8 cellular contexts compared by ENCODE assay signal in the genomic region with DNA sequence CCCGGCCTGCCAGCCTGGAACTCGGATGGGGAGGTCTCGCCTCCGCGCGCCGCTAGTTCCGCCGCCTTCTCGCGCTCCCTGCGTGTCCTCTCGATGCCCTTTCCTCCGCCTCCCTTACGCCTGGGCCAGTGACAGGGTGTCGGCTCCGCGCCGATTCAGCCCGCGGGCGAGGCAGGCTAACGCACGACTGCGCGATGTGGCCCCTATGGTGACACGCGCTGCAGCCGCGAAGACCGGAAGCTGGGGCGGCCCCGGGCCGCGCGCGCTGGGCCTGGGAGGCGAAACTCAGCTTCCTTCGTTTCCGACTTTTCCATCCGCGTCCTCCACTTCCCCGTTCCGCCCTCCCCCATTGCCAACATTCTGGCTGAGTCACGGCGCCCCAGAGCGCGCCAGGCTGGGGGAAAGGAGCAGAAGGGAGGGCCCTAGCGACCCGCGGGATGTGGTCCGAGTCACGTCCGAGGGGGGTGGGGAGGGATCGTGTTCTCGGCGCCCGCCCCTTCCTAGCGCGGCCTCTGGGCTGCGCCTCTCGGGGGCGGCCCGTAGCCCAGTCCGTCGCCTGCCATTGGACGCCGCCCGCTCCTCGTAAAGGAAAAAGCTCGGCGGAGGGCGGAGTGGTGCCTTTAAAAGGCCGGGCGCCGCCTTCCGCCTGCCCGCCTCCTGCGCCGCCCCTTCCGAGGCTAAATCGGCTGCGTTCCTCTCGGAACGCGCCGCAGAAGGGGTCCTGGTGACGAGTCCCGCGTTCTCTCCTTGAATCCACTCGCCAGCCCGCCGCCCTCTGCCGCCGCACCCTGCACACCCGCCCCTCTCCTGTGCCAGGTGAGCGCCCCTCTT. TPM values are rescaled to one million over a fixed set of nuclear protein-coding genes. Genes with fewer than 3 reads are reported as not detected.
DNase-seq lines count a peak whose midpoint lies in the region; ATAC-seq lines count a peak whose summit lies in the region.

A gene (plus strand): TSS at position 649 of the 831 bp plus-strand sequence. CDS start 1,138 bp downstream, outside the sequence.

- intact Hi-C loops in CD4-positive, alpha-beta memory T cell (cut with micrococcal nuclease): loop anchor here (1.0 to 2.0 kb wide), 7 partner anchors 10 to 313 kb away; a partner anchor contains a TSS

- H3K4me3 Mint-ChIP-seq in CD4-positive, alpha-beta memory T cell: peak within 1 kb of the TSS; percentile 98 to 100 (median 99)

- CTCF ChIA-PET in CD4-positive, alpha-beta memory T cell (lab: Charles Lee; ENCODE audit: partially characterized antibody): interaction anchor here (0.6 to 4.8 kb wide), 11 partner anchors 10 to 1052 kb away, joined by 3 to 48 read pairs (median 3); a partner anchor contains a TSS

- peaks cover 37% of the 10 kb centered on the region for H3K36me3 ChIP-seq in CD4-positive, alpha-beta memory T cell (ENCODE audit: insufficient read depth, low read length)

- peaks cover 29 to 51% of the 10 kb centered on the region in 2 donors for H3K36me3 Mint-ChIP-seq in CD4-positive, alpha-beta memory T cell

- H3K27ac ChIP-seq in CD4-positive, alpha-beta memory T cell (ENCODE audit: low read depth, low read length): peak within 1 kb of the TSS; percentile 94

- no peaks in the 10 kb centered on the region for H3K27me3 Mint-ChIP-seq in CD4-positive, alpha-beta memory T cell

- H3K9me3 ChIP-seq in CD4-positive, alpha-beta memory T cell (ENCODE audit: control insufficient read depth in 1 of 2, low read length in 2 of 2): no peaks in the 10 kb centered on the region

- peaks cover 17 to 58% (median 33%) of the 10 kb centered on the region in 4 donors for H3K4me1 Mint-ChIP-seq in CD4-positive, alpha-beta memory T cell

- H3K27ac Mint-ChIP-seq in CD4-positive, alpha-beta memory T cell: peak within 1 kb of the TSS; percentile 95 to 100 (median 97)

- H3K9me3 Mint-ChIP-seq in CD4-positive, alpha-beta memory T cell: no peaks in the 10 kb centered on the region

- DNase-seq in CD4-positive, alpha-beta memory T cell: peak; percentile 94 to 96 (median 94)
- DNase-seq in HS-27A (ENCODE audit: low read depth) (peak; percentile 94), NK-92 (lab: John Stamatoyannopoulos, UW; ENCODE audit: unreplicated experiment) (peak; percentile 45), lung microvascular endothelial cell (ENCODE audit: low read depth in 2 of 2) (peak; percentile 99)
- DNase-seq in activated CD8-positive, alpha-beta memory T cell treated with anti-CD3 and anti-CD28 coated beads for 1 hour (ENCODE audit: extremely low read depth in 1 of 2, low read depth in 1 of 2): peak; percentile 84 to 90
- DNase-seq in effector CD4-positive, alpha-beta T cell: peak; percentile 90
- DNase-seq in stimulated activated CD4-positive, alpha-beta T cell treated with anti-CD3 and anti-CD28 coated beads, TNF-alpha, amount 100 ng/mL, for 48 hours (ENCODE audit: low read depth in 3 of 3): peak; percentile 96 to 98 (median 96)

- POLR2A ChIA-PET in CD4-positive, alpha-beta memory T cell (lab: Charles Lee; ENCODE audit: partially characterized antibody): interaction anchor here (0.6 to 20.4 kb wide), 48 partner anchors 8 to 594 kb away, joined by 3 to 404 read pairs (median 6); a partner anchor contains a TSS

- peak; percentile 75 for ATAC-seq in GM19463 (IDR thresholded peaks at IDR 0.05; ENCODE audit: unreplicated experiment)

- H3K4me3 ChIP-seq in CD4-positive, alpha-beta memory T cell (ENCODE audit: low read length in 2 of 2): peak within 1 kb of the TSS; percentile 77 to 93

- no peaks in the 10 kb centered on the region for H3K27me3 ChIP-seq in CD4-positive, alpha-beta memory T cell (ENCODE audit: insufficient read depth, low read length)

- H3K4me1 ChIP-seq in CD4-positive, alpha-beta memory T cell (ENCODE audit: insufficient read depth, low read length): peaks cover 47% of the 10 kb centered on the region

RNA-seq across cellular contexts. Expression of the gene that starts here (rescaled TPM):
- 100 to 1,000 TPM; 558 to 563 TPM for total RNA-seq in CD4-positive, alpha-beta memory T cell
- polyA plus RNA-seq in CD4-positive, alpha-beta memory T cell: 1,000 to 10,000 TPM; 1,058 to 1,115 TPM
- 319 and 337 TPM in 2 replicates for total RNA-seq in lung microvascular endothelial cell

Comparison
In these comparisons a context has a peak if more than half of its experiments do, and no peak if none do; other contexts are left out.
1. Peak in every context shown above with its lines: DNase-seq, ATAC-seq, H3K4me3 ChIP-seq and H3K27ac ChIP-seq.
2. DNase-seq: peak in every context shown above with its lines; median percentile 99 in lung microvascular endothelial cell; 96 in stimulated activated CD4-positive, alpha-beta T cell treated with anti-CD3 and anti-CD28 coated beads, TNF-alpha, amount 100 ng/mL, for 48 hours; 94 in CD4-positive, alpha-beta memory T cell; 94 in HS-27A; 90 in effector CD4-positive, alpha-beta T cell; 87 in activated CD8-positive, alpha-beta memory T cell treated with anti-CD3 and anti-CD28 coated beads for 1 hour; 45 in NK-92.